In genomic region chr10:61907587-61907986, GRCh38 we compare ENCODE assay signal across 23 cellular contexts. TPM values are rescaled to one million over a fixed set of nuclear protein-coding genes. Genes with fewer than 3 reads are reported as not detected.
DNase-seq lines count a peak whose midpoint lies in the region; ATAC-seq and TF ChIP-seq lines count a peak whose summit lies in the region.
"Had no signal": no experiment of that assay in that cellular context is flagged by ENCODE, and none has a peak within 500 bp of the region (broad histone marks: within the 10 kb centered on the region; RNA-seq: fewer than 3 reads in every experiment).

No MANE protein-coding gene starts in this region.

- H2AFZ ChIP-seq in Loucy (ENCODE audit: low read length) = no peak overlapping the region

- peaks cover 9% of the 10 kb centered on the region; the same call in 1 of the 2 replicates for H3F3A ChIP-seq in Loucy (ENCODE audit: low read depth)

- TF ChIP-seq CTCF in Loucy (conservative IDR thresholded peaks at IDR 0.05; ENCODE audit: low read length) = no peak
- TF ChIP-seq CTCF in ascending aorta (IDR thresholded peaks at IDR 0.05) = no peak
- no peak for TF ChIP-seq CTCF in thoracic aorta (IDR thresholded peaks at IDR 0.05)

- H3K36me3 ChIP-seq in BLaER1 treated with 17β-estradiol and CSF1 and Interleukin-3, amounts not matched to agents 10 nM and 100 nM = peaks cover 59 to 74% (median 66%) of the 10 kb centered on the region in 11 experiments
- H3K36me3 ChIP-seq in Loucy (ENCODE audit: insufficient read depth, low read length) = peaks cover 12% of the 10 kb centered on the region; the same call in 1 of the 2 replicates
- H3K36me3 ChIP-seq in ascending aorta = no peaks in the 10 kb centered on the region
- no peaks in the 10 kb centered on the region for H3K36me3 ChIP-seq in thoracic aorta
- no peaks in the 10 kb centered on the region; the same call in 1 of the 2 replicates for H3K36me3 ChIP-seq in SJCRH30

- ATAC-seq in thoracic aorta (ENCODE audit: insufficient number of reproducible peaks, low FRiP score, low read depth) = no peak
- ATAC-seq: CD8-positive, alpha-beta T cell; HCT116; Right ventricle myocardium inferior; T-cell had no signal

- H3K9ac ChIP-seq in BLaER1 treated with 17β-estradiol and CSF1 and Interleukin-3, amounts not matched to agents 10 nM and 100 nM = peak overlapping the region in 3 of 11 experiments; percentile 31 to 100 (median 100); a peak in 4 of 22 replicates
- H3K9ac ChIP-seq in Loucy (ENCODE audit: low read depth, low read length, poor library complexity, severe bottlenecking) = peak overlapping the region; percentile 38

- DNase-seq in ascending aorta (ENCODE audit: low spot score in 2 of 2) (no peak), thoracic aorta (ENCODE audit: low spot score) (no peak), SJCRH30 (no peak), foreskin melanocyte (no peak)
- no peak for DNase-seq in activated CD8-positive, alpha-beta memory T cell treated with anti-CD3 and anti-CD28 coated beads for 24 hours
- DNase-seq in activated naive CD4-positive, alpha-beta T cell treated with anti-CD3 and anti-CD28 coated beads, Interleukin-2, amount 50 U/mL, for 16 hours = no peak
- DNase-seq: Caco-2; CD8-positive, alpha-beta T cell; EL; GDM1; Kasumi-1; NCI-H1105 treated with DMSO at 0.1 percent for 48 hours; NCI-H146; NCI-H2029; NCI-H446; NCI-H524 treated with DMSO at 0.1 percent for 48 hours; OCI-M1; T-cell had no signal

- H3K4me2 ChIP-seq in BLaER1 treated with 17β-estradiol and CSF1 and Interleukin-3, amounts not matched to agents 10 nM and 100 nM = peak overlapping the region in 6 of 11 experiments; percentile 3 to 96 (median 90); a peak in 10 of 22 replicates
- H3K4me2 ChIP-seq in Loucy (ENCODE audit: low read depth, low read length, poor library complexity, severe bottlenecking) = peak overlapping the region; percentile 78

- intact Hi-C loops in ascending aorta (cut with DNase I) = loop anchor here (10.0 kb wide), 1 partner anchor 963 kb away; the partner anchor contains the start of gene RHOBTB1

- H3K9me3 ChIP-seq in BLaER1 treated with 17β-estradiol and CSF1 and Interleukin-3, amounts not matched to agents 10 nM and 100 nM (replicated peaks in 1 of 11) = peaks cover 0 to 8% (median 0%) of the 10 kb centered on the region in 11 experiments; a peak in 4 of 22 replicates
- H3K9me3 ChIP-seq in Loucy (ENCODE audit: insufficient read depth, low read depth, low read length) = no peaks in the 10 kb centered on the region
- H3K9me3 ChIP-seq in ascending aorta = no peaks in the 10 kb centered on the region
- no peaks in the 10 kb centered on the region for H3K9me3 ChIP-seq in thoracic aorta
- no peaks in the 10 kb centered on the region for H3K9me3 ChIP-seq in SJCRH30 (replicated peaks)
- H3K9me3 ChIP-seq: Caco-2, SJSA1 had no signal

- peaks cover 23 to 73% (median 43%) of the 10 kb centered on the region in 10 experiments for H3K4me1 ChIP-seq in BLaER1 treated with 17β-estradiol and CSF1 and Interleukin-3, amounts not matched to agents 10 nM and 100 nM
- peaks cover 56% of the 10 kb centered on the region for H3K4me1 ChIP-seq in Loucy (ENCODE audit: insufficient read depth, low read length, poor library complexity, severe bottlenecking)
- H3K4me1 ChIP-seq in ascending aorta = peaks cover 0 to 4% of the 10 kb centered on the region in 2 donors
- peaks cover 17 to 59% of the 10 kb centered on the region in 2 donors for H3K4me1 ChIP-seq in thoracic aorta (ENCODE audit: control insufficient read depth in 1 of 2, low read depth in 2 of 2)
- no peaks in the 10 kb centered on the region for H3K4me1 ChIP-seq in SJCRH30

- H3K27ac ChIP-seq in BLaER1 treated with 17β-estradiol and CSF1 and Interleukin-3, amounts not matched to agents 10 nM and 100 nM = peak overlapping the region in 6 of 11 experiments; percentile 14 to 100 (median 98); a peak in 8 of 22 replicates
- peak overlapping the region; percentile 62 to 99 for H3K27ac ChIP-seq in ascending aorta
- H3K27ac ChIP-seq in thoracic aorta = peak overlapping the region; percentile 31 to 55
- H3K27ac ChIP-seq in SJCRH30 = no peak overlapping the region
- H3K27ac ChIP-seq: SJSA1 had no signal

- peak overlapping the region in 2 of 10 experiments; percentile 73 to 80; a peak in 1 of 20 replicates for H3K4me3 ChIP-seq in BLaER1 treated with 17β-estradiol and CSF1 and Interleukin-3, amounts not matched to agents 10 nM and 100 nM
- H3K4me3 ChIP-seq in Loucy (ENCODE audit: low read length, poor library complexity, severe bottlenecking) = peak overlapping the region; percentile 92
- no peak overlapping the region for H3K4me3 ChIP-seq in ascending aorta
- H3K4me3 ChIP-seq in thoracic aorta = no peak overlapping the region
- H3K4me3 ChIP-seq in SJCRH30 = no peak overlapping the region
- H3K4me3 ChIP-seq: SJSA1 had no signal

- peaks cover 100% of the 10 kb centered on the region for H3K79me2 ChIP-seq in Loucy (ENCODE audit: insufficient read depth, low read length)

- no peaks in the 10 kb centered on the region for H3K9me2 ChIP-seq in Loucy (replicated peaks; ENCODE audit: low read depth, low read length)

- H3K27me3 ChIP-seq in BLaER1 treated with 17β-estradiol and CSF1 and Interleukin-3, amounts not matched to agents 10 nM and 100 nM = no peaks in the 10 kb centered on the region
- H3K27me3 ChIP-seq in Loucy (ENCODE audit: insufficient read depth, low read length, poor library complexity, severe bottlenecking) (no peaks in the 10 kb centered on the region), ascending aorta (no peaks in the 10 kb centered on the region), thoracic aorta (replicated peaks; ENCODE audit: insufficient read depth) (no peaks in the 10 kb centered on the region), SJCRH30 (no peaks in the 10 kb centered on the region)
- H3K27me3 ChIP-seq: SJSA1 had no signal

- H4K20me1 ChIP-seq in BLaER1 treated with 17β-estradiol and CSF1 and Interleukin-3, amounts not matched to agents 10 nM and 100 nM = peaks cover 0 to 78% (median 33%) of the 10 kb centered on the region in 11 experiments; a peak in 20 of 22 replicates
- H4K20me1 ChIP-seq in Loucy (ENCODE audit: insufficient read depth, low read length, poor library complexity, severe bottlenecking) = peaks cover 77% of the 10 kb centered on the region

RNA-seq across cellular contexts. Expression of gene ARID5B, which starts 6.1 kb away (rescaled TPM):
- total RNA-seq in ascending aorta (92.5 TPM), thoracic aorta (10 to 100 TPM; 60.7 to 80.4 TPM)
- total RNA-seq in SJCRH30 (2014; rRNA removed; shearing (Covaris generic)) = 10.3 and 10.5 TPM in 2 replicates
